In genomic region chr22:41435560-41435959, GRCh38 we compare ENCODE assay signal across 16 cellular contexts. TPM values are rescaled to one million over a fixed set of nuclear protein-coding genes. Genes with fewer than 3 reads are reported as not detected.
A peak's percentile ranks its signal among the peaks of the same experiment; 100 is the strongest.
DNase-seq lines count a peak whose midpoint lies in the region; ATAC-seq and TF ChIP-seq lines count a peak whose summit lies in the region.
"Had no signal": no experiment of that assay in that cellular context is flagged by ENCODE, and none has a peak within 500 bp of the region (broad histone marks: within the 10 kb centered on the region; RNA-seq: fewer than 3 reads in every experiment).

No MANE protein-coding gene starts in this region.

- peak overlapping the region; percentile 12 for H3K27ac Mint-ChIP-seq in activated CD8-positive, alpha-beta T cell treated with anti-CD3 and anti-CD28 coated beads, Interleukin-2, amount 10 ng/mL, durations not matched to agents 7 days and 5 days
- H3K27ac Mint-ChIP-seq in activated CD8-positive, alpha-beta T cell treated with anti-CD3 and anti-CD28 coated beads for 36 hours, result no peak overlapping the region
- no peak overlapping the region for H3K27ac Mint-ChIP-seq in endothelial cell (ENCODE audit: unreplicated experiment)
- H3K27ac Mint-ChIP-seq in CD8-positive, alpha-beta memory T cell, result peak overlapping the region in 4 of 8 donors; percentile 23 to 89 (median 46)
- H3K27ac Mint-ChIP-seq in stimulated activated naive CD8-positive, alpha-beta T cell treated with anti-CD3 and anti-CD28 coated beads, Interleukin-15, amount 100 ng/mL, for 72 hours, result peak overlapping the region in 1 of 2 donors; percentile 79
- H3K27ac Mint-ChIP-seq: GM23338; T-helper 2 cell treated with Interferon-gamma antibody and Interleukin-4, amounts not matched to agents 5 μg/mL and 100 μg/mL, for 36 hours had no signal

- no peaks in the 10 kb centered on the region for H3K27me3 ChIP-seq in gastrocnemius medialis
- H3K27me3 ChIP-seq in CD8-positive, alpha-beta memory T cell (ENCODE audit: insufficient read depth, low read length, poor library complexity, severe bottlenecking), result no peaks in the 10 kb centered on the region
- H3K27me3 ChIP-seq: upper lobe of right lung had no signal

- H3K36me3 Mint-ChIP-seq in activated CD8-positive, alpha-beta T cell treated with anti-CD3 and anti-CD28 coated beads, Interleukin-2, amount 10 ng/mL, durations not matched to agents 7 days and 5 days (ENCODE audit: low read depth), result peaks cover 45% of the 10 kb centered on the region
- H3K36me3 Mint-ChIP-seq in activated CD8-positive, alpha-beta T cell treated with anti-CD3 and anti-CD28 coated beads for 36 hours (ENCODE audit: low read depth), result peaks cover 23% of the 10 kb centered on the region
- H3K36me3 Mint-ChIP-seq in endothelial cell (ENCODE audit: low read depth, unreplicated experiment), result peaks cover 17% of the 10 kb centered on the region
- H3K36me3 Mint-ChIP-seq in CD8-positive, alpha-beta memory T cell, result peaks cover 0 to 70% (median 5%) of the 10 kb centered on the region in 3 donors

- peaks cover 67 to 74% of the 10 kb centered on the region in 2 donors for H3K4me1 ChIP-seq in gastrocnemius medialis
- H3K4me1 ChIP-seq in CD8-positive, alpha-beta memory T cell (ENCODE audit: insufficient read depth, low read length), result no peaks in the 10 kb centered on the region

- H3K4me3 ChIP-seq in gastrocnemius medialis, result no peak overlapping the region
- H3K4me3 ChIP-seq in CD8-positive, alpha-beta memory T cell (ENCODE audit: low read length), result no peak overlapping the region
- H3K4me3 ChIP-seq: GM23338, upper lobe of right lung had no signal

- ATAC-seq in activated CD8-positive, alpha-beta T cell treated with anti-CD3 and anti-CD28 coated beads, Interleukin-2, amount 10 ng/mL, durations not matched to agents 7 days and 5 days, result no peak
- ATAC-seq in activated CD8-positive, alpha-beta T cell treated with anti-CD3 and anti-CD28 coated beads for 36 hours, result no peak
- no peak for ATAC-seq in gastrocnemius medialis
- no peak for ATAC-seq in sciatic nerve
- no peak for ATAC-seq in stimulated activated naive CD8-positive, alpha-beta T cell treated with anti-CD3 and anti-CD28 coated beads, Interleukin-15, amount 100 ng/mL, for 72 hours
- ATAC-seq: GM23338 had no signal

- no peak for DNase-seq in activated CD8-positive, alpha-beta T cell treated with anti-CD3 and anti-CD28 coated beads, Interleukin-2, amount 10 ng/mL, durations not matched to agents 7 days and 5 days
- DNase-seq in activated CD8-positive, alpha-beta T cell treated with anti-CD3 and anti-CD28 coated beads for 36 hours, result no peak
- DNase-seq in RWPE1 (ENCODE audit: low spot score), result no peak
- no peak for DNase-seq in endothelial cell (ENCODE audit: low spot score)
- DNase-seq in gastrocnemius medialis, result peak in 1 of 2 donors; percentile 69
- no peak for DNase-seq in sciatic nerve (ENCODE audit: low spot score)
- DNase-seq in CD8-positive, alpha-beta memory T cell, result no peak
- DNase-seq in stimulated activated naive CD8-positive, alpha-beta T cell treated with anti-CD3 and anti-CD28 coated beads, Interleukin-15, amount 100 ng/mL, for 72 hours, result no peak
- DNase-seq: activated CD4-positive, alpha-beta T cell treated with anti-CD3 and anti-CD28 coated beads for 1 hour; NCI-H1694 treated with DMSO at 0.1 percent for 48 hours; SHP77 treated with DMSO at 0.1 percent for 48 hours; stimulated activated CD4-positive, alpha-beta T cell treated with anti-CD3 and anti-CD28 coated beads, Interleukin-4, amount 100 ng/mL, for 4 hours; stimulated activated CD8-positive, alpha-beta memory T cell treated with anti-CD3 and anti-CD28 coated beads, Interleukin-4, amount 100 ng/mL, for 48 hours; upper lobe of right lung had no signal

- CTCF ChIA-PET in activated CD8-positive, alpha-beta T cell treated with anti-CD3 and anti-CD28 coated beads, Interleukin-2, amount 10 ng/mL, durations not matched to agents 7 days and 5 days (lab: Charles Lee), result interaction anchor here (1.7 kb wide), 1 partner anchor 32 kb away, joined by 5 read pairs; no protein-coding TSS in a partner anchor
- CTCF ChIA-PET in activated CD8-positive, alpha-beta T cell treated with anti-CD3 and anti-CD28 coated beads for 36 hours (lab: Charles Lee), result no interaction called here
- CTCF ChIA-PET in RWPE1 (lab: Yijun Ruan, JAX), result no interaction called here
- CTCF ChIA-PET in CD8-positive, alpha-beta memory T cell (lab: Charles Lee), result no interaction called here

- H3K4me3 Mint-ChIP-seq in activated CD8-positive, alpha-beta T cell treated with anti-CD3 and anti-CD28 coated beads, Interleukin-2, amount 10 ng/mL, durations not matched to agents 7 days and 5 days, result no peak overlapping the region
- H3K4me3 Mint-ChIP-seq in activated CD8-positive, alpha-beta T cell treated with anti-CD3 and anti-CD28 coated beads for 36 hours, result no peak overlapping the region
- H3K4me3 Mint-ChIP-seq in endothelial cell (ENCODE audit: unreplicated experiment), result peak overlapping the region; percentile 31
- no peak overlapping the region for H3K4me3 Mint-ChIP-seq in CD8-positive, alpha-beta memory T cell
- no peak overlapping the region for H3K4me3 Mint-ChIP-seq in stimulated activated naive CD8-positive, alpha-beta T cell treated with anti-CD3 and anti-CD28 coated beads, Interleukin-15, amount 100 ng/mL, for 72 hours
- H3K4me3 Mint-ChIP-seq: GM23338; T-helper 2 cell treated with Interferon-gamma antibody and Interleukin-4, amounts not matched to agents 5 μg/mL and 100 μg/mL, for 36 hours had no signal

- no peak for TF ChIP-seq POLR2A in gastrocnemius medialis (IDR thresholded peaks at IDR 0.05)

- no peaks in the 10 kb centered on the region for H3K9me3 Mint-ChIP-seq in activated CD8-positive, alpha-beta T cell treated with anti-CD3 and anti-CD28 coated beads, Interleukin-2, amount 10 ng/mL, durations not matched to agents 7 days and 5 days (ENCODE audit: insufficient read depth)
- H3K9me3 Mint-ChIP-seq in activated CD8-positive, alpha-beta T cell treated with anti-CD3 and anti-CD28 coated beads for 36 hours, result no peaks in the 10 kb centered on the region
- H3K9me3 Mint-ChIP-seq in endothelial cell (ENCODE audit: unreplicated experiment), result no peaks in the 10 kb centered on the region
- no peaks in the 10 kb centered on the region for H3K9me3 Mint-ChIP-seq in CD8-positive, alpha-beta memory T cell
- H3K9me3 Mint-ChIP-seq in stimulated activated naive CD8-positive, alpha-beta T cell treated with anti-CD3 and anti-CD28 coated beads, Interleukin-15, amount 100 ng/mL, for 72 hours, result no peaks in the 10 kb centered on the region
- H3K9me3 Mint-ChIP-seq: GM23338; T-helper 2 cell treated with Interferon-gamma antibody and Interleukin-4, amounts not matched to agents 5 μg/mL and 100 μg/mL, for 36 hours had no signal

- H3K9me3 ChIP-seq in gastrocnemius medialis, result no peaks in the 10 kb centered on the region
- no peaks in the 10 kb centered on the region for H3K9me3 ChIP-seq in CD8-positive, alpha-beta memory T cell (ENCODE audit: low read length)
- H3K9me3 ChIP-seq: upper lobe of right lung had no signal

- in situ Hi-C loops in gastrocnemius medialis (cut with MboI; ENCODE audit: low sequenced_read_pairs in 4 of 4), result no loop called here

- TF ChIP-seq CTCF in activated CD8-positive, alpha-beta T cell treated with anti-CD3 and anti-CD28 coated beads for 36 hours (IDR thresholded peaks at IDR 0.05), result no peak
- TF ChIP-seq CTCF in RWPE1 (conservative IDR thresholded peaks at IDR 0.05; ENCODE audit: low read depth), result no peak
- no peak for TF ChIP-seq CTCF in endothelial cell (IDR thresholded peaks at IDR 0.05; ENCODE audit: unreplicated experiment)
- TF ChIP-seq CTCF in gastrocnemius medialis (IDR thresholded peaks at IDR 0.05 in 4 of 5, conservative IDR thresholded peaks at IDR 0.05 in 1 of 5), result no peak

- POLR2A ChIA-PET in activated CD8-positive, alpha-beta T cell treated with anti-CD3 and anti-CD28 coated beads, Interleukin-2, amount 10 ng/mL, durations not matched to agents 7 days and 5 days (lab: Charles Lee), result interaction anchor here (1.3 kb wide), 1 partner anchor 9 kb away, joined by 5 read pairs; no protein-coding TSS in a partner anchor
- POLR2A ChIA-PET in activated CD8-positive, alpha-beta T cell treated with anti-CD3 and anti-CD28 coated beads for 36 hours (lab: Charles Lee), result interaction anchor here (1.9 to 3.6 kb wide), 2 partner anchors 11 to 23 kb away, joined by 6 to 23 read pairs; partner anchors contain the start of gene TOB2
- POLR2A ChIA-PET in RWPE1 (lab: Yijun Ruan, JAX; ENCODE audit: low non-redundant PET), result no interaction called here
- POLR2A ChIA-PET in CD8-positive, alpha-beta memory T cell (lab: Charles Lee), result no interaction called here

- H3K4me1 Mint-ChIP-seq in activated CD8-positive, alpha-beta T cell treated with anti-CD3 and anti-CD28 coated beads, Interleukin-2, amount 10 ng/mL, durations not matched to agents 7 days and 5 days (ENCODE audit: low read depth), result no peaks in the 10 kb centered on the region
- H3K4me1 Mint-ChIP-seq in activated CD8-positive, alpha-beta T cell treated with anti-CD3 and anti-CD28 coated beads for 36 hours (ENCODE audit: low read depth), result peaks cover 18% of the 10 kb centered on the region
- H3K4me1 Mint-ChIP-seq in endothelial cell (ENCODE audit: unreplicated experiment), result no peaks in the 10 kb centered on the region
- H3K4me1 Mint-ChIP-seq in CD8-positive, alpha-beta memory T cell, result peaks cover 13 to 38% (median 14%) of the 10 kb centered on the region in 3 donors
- peaks cover 33% of the 10 kb centered on the region for H3K4me1 Mint-ChIP-seq in stimulated activated naive CD8-positive, alpha-beta T cell treated with anti-CD3 and anti-CD28 coated beads, Interleukin-15, amount 100 ng/mL, for 72 hours
- H3K4me1 Mint-ChIP-seq: GM23338 had no signal

- intact Hi-C loops in activated CD8-positive, alpha-beta T cell treated with anti-CD3 and anti-CD28 coated beads for 36 hours (cut with micrococcal nuclease), result no loop called here
- intact Hi-C loops in gastrocnemius medialis (cut with DNase I; ENCODE audit: low total_unique reads), result no loop called here
- intact Hi-C loops in sciatic nerve (cut with DNase I), result no loop called here

- H3K27ac ChIP-seq in RWPE1, result peak overlapping the region; percentile 34
- peak overlapping the region; percentile 92 to 100 (median 99) for H3K27ac ChIP-seq in gastrocnemius medialis
- no peak overlapping the region for H3K27ac ChIP-seq in CD8-positive, alpha-beta memory T cell (ENCODE audit: low read depth, low read length)
- H3K27ac ChIP-seq: upper lobe of right lung had no signal

- peaks cover 0 to 34% of the 10 kb centered on the region in 2 donors for H3K36me3 ChIP-seq in gastrocnemius medialis
- peaks cover 11% of the 10 kb centered on the region for H3K36me3 ChIP-seq in CD8-positive, alpha-beta memory T cell (ENCODE audit: insufficient read depth, low read length)

- no peaks in the 10 kb centered on the region for H3K27me3 Mint-ChIP-seq in activated CD8-positive, alpha-beta T cell treated with anti-CD3 and anti-CD28 coated beads, Interleukin-2, amount 10 ng/mL, durations not matched to agents 7 days and 5 days (ENCODE audit: low read depth)
- no peaks in the 10 kb centered on the region for H3K27me3 Mint-ChIP-seq in activated CD8-positive, alpha-beta T cell treated with anti-CD3 and anti-CD28 coated beads for 36 hours
- H3K27me3 Mint-ChIP-seq in endothelial cell (ENCODE audit: unreplicated experiment), result peaks cover 4% of the 10 kb centered on the region
- no peaks in the 10 kb centered on the region for H3K27me3 Mint-ChIP-seq in CD8-positive, alpha-beta memory T cell
- no peaks in the 10 kb centered on the region for H3K27me3 Mint-ChIP-seq in stimulated activated naive CD8-positive, alpha-beta T cell treated with anti-CD3 and anti-CD28 coated beads, Interleukin-15, amount 100 ng/mL, for 72 hours

RNA-seq across cellular contexts. Expression of gene TOB2, which starts 11.0 kb away (rescaled TPM):
- 10 to 100 TPM; 33.2 to 33.6 TPM for total RNA-seq in activated CD8-positive, alpha-beta T cell treated with anti-CD3 and anti-CD28 coated beads, Interleukin-2, amount 10 ng/mL, durations not matched to agents 7 days and 5 days
- total RNA-seq in activated CD8-positive, alpha-beta T cell treated with anti-CD3 and anti-CD28 coated beads for 36 hours, result 10 to 100 TPM; 27.0 to 28.5 TPM
- total RNA-seq in endothelial cell (ENCODE audit: unreplicated experiment) (60.3 TPM), gastrocnemius medialis (10 to 100 TPM; 48.1 to 93.6 (median 65.7) TPM), sciatic nerve (67.7 TPM)
- total RNA-seq in CD8-positive, alpha-beta memory T cell, result 10 to 100 TPM; 56.4 to 59.8 TPM
- polyA plus RNA-seq in CD8-positive, alpha-beta memory T cell, result 24.8 TPM

RNA-seq across cellular contexts. Expression of gene PHF5A, which starts 32.9 kb away (rescaled TPM):
- 10 to 100 TPM; 58.8 to 62.1 TPM for total RNA-seq in activated CD8-positive, alpha-beta T cell treated with anti-CD3 and anti-CD28 coated beads, Interleukin-2, amount 10 ng/mL, durations not matched to agents 7 days and 5 days
- total RNA-seq in activated CD8-positive, alpha-beta T cell treated with anti-CD3 and anti-CD28 coated beads for 36 hours, result 10 to 100 TPM; 65.2 to 70.4 TPM
- total RNA-seq in endothelial cell (ENCODE audit: unreplicated experiment) (54.6 TPM), gastrocnemius medialis (10 to 100 TPM; 33.8 to 43.5 (median 38.9) TPM), sciatic nerve (26.9 TPM)
- 100 to 1,000 TPM; 120 to 125 TPM for total RNA-seq in CD8-positive, alpha-beta memory T cell
- 24.9 TPM for polyA plus RNA-seq in CD8-positive, alpha-beta memory T cell

RNA-seq across cellular contexts. Expression of gene ACO2, which starts 33.4 kb away (rescaled TPM):
- 10 to 100 TPM; 91.8 to 97.1 TPM for total RNA-seq in activated CD8-positive, alpha-beta T cell treated with anti-CD3 and anti-CD28 coated beads, Interleukin-2, amount 10 ng/mL, durations not matched to agents 7 days and 5 days
- 10 to 100 TPM; 96.5 to 97.7 TPM for total RNA-seq in activated CD8-positive, alpha-beta T cell treated with anti-CD3 and anti-CD28 coated beads for 36 hours
- total RNA-seq in endothelial cell (ENCODE audit: unreplicated experiment), result 83.5 TPM
- 100 to 1,000 TPM; 361 to 763 (median 473) TPM for total RNA-seq in gastrocnemius medialis
- total RNA-seq in sciatic nerve, result 68.0 TPM
- total RNA-seq in CD8-positive, alpha-beta memory T cell, result 100 to 1,000 TPM; 112 to 114 TPM
- 92.5 TPM for polyA plus RNA-seq in CD8-positive, alpha-beta memory T cell

RNA-seq across cellular contexts. Expression of gene TEF, which starts 53.8 kb away (rescaled TPM):
- 1 to 10 TPM; 2.9 to 3.0 TPM for total RNA-seq in activated CD8-positive, alpha-beta T cell treated with anti-CD3 and anti-CD28 coated beads, Interleukin-2, amount 10 ng/mL, durations not matched to agents 7 days and 5 days
- 1 to 10 TPM; 1.4 to 2.0 TPM for total RNA-seq in activated CD8-positive, alpha-beta T cell treated with anti-CD3 and anti-CD28 coated beads for 36 hours
- total RNA-seq in endothelial cell (ENCODE audit: unreplicated experiment) (6.6 TPM), gastrocnemius medialis (10 to 100 TPM; 15.6 to 39.8 (median 19.5) TPM), sciatic nerve (36.5 TPM)
- total RNA-seq in CD8-positive, alpha-beta memory T cell, result 1 to 10 TPM; 1.8 to 3.5 TPM
- polyA plus RNA-seq in CD8-positive, alpha-beta memory T cell, result 5.3 TPM

Comparison
In these comparisons a context has a peak if more than half of its experiments do, and no peak if none do; other contexts are left out.
1. POLR2A ChIA-PET loops: an anchor here in activated CD8-positive, alpha-beta T cell treated with anti-CD3 and anti-CD28 coated beads, Interleukin-2, amount 10 ng/mL, durations not matched to agents 7 days and 5 days (1.3 kb wide) and activated CD8-positive, alpha-beta T cell treated with anti-CD3 and anti-CD28 coated beads for 36 hours (1.9 to 3.6 kb wide); none called in RWPE1 and CD8-positive, alpha-beta memory T cell.